In genomic region chr7:100283147-100283546, GRCh38 we compare ENCODE assay signal across 16 cellular contexts. TPM values are rescaled to one million over a fixed set of nuclear protein-coding genes. Genes with fewer than 3 reads are reported as not detected.
"Had no signal": no experiment of that assay in that cellular context is flagged by ENCODE, and none has a peak within 500 bp of the region (broad histone marks: within the 10 kb centered on the region; RNA-seq: fewer than 3 reads in every experiment).

No MANE protein-coding gene starts in this region.

RNA-seq across cellular contexts. Expression of gene SPDYE3, which starts 24.4 kb away (rescaled TPM):
- total RNA-seq: activated B cell treated with CpG ODN at 0.5 μM for 24 hours; activated CD4-positive, alpha-beta memory T cell treated with anti-CD3 and anti-CD28 coated beads for 36 hours; activated CD4-positive, alpha-beta T cell treated with anti-CD3 and anti-CD28 coated beads, Interleukin-2, amount 10 ng/mL, durations not matched to agents 24 days and 14 days; activated CD8-positive, alpha-beta memory T cell treated with anti-CD3 and anti-CD28 coated beads for 36 hours; activated CD8-positive, alpha-beta T cell treated with anti-CD3 and anti-CD28 coated beads for 36 hours; activated naive CD4-positive, alpha-beta T cell treated with anti-CD3 and anti-CD28 coated beads for 36 hours; activated naive CD4-positive, alpha-beta T cell treated with anti-CD3 and anti-CD28 coated beads, Interleukin-2, amount 50 U/mL, for 72 hours; activated naive CD8-positive, alpha-beta T cell treated with anti-CD3 and anti-CD28 coated beads for 36 hours; activated T-cell treated with anti-CD3 and anti-CD28 coated beads, Interleukin-2, amount 50 U/mL, for 4 hours; activated T-cell treated with anti-CD3 and anti-CD28 coated beads, Interleukin-2, amount 50 U/mL, for 72 hours; activated T-helper 1 cell treated with anti-CD3 and anti-CD28 coated beads, Interleukin-12 subunit alpha, Interleukin-12 subunit beta, Interleukin-2, Interleukin-4 antibody, amounts not matched to agents 30 ng/mL and 10 ng/mL and 1 ng/mL, durations not matched to agents 14 hours and 24 hours and 36 hours; activated T-helper 17 cell treated with anti-CD3 and anti-CD28 coated beads, Interleukin-2, amount 50 U/mL, for 72 hours; adrenal gland; ascending aorta; bronchial epithelial cell; cardiac muscle cell had no signal
